In genomic region chr4:107721436-107722090, GRCh38 we compare ENCODE assay signal across 8 cellular contexts. TPM values are rescaled to one million over a fixed set of nuclear protein-coding genes. Genes with fewer than 3 reads are reported as not detected.
DNase-seq lines count a peak whose midpoint lies in the region; ATAC-seq, FAIRE-seq and TF ChIP-seq lines count a peak whose summit lies in the region.

No MANE protein-coding gene starts in this region.

- no peak for TF ChIP-seq POLR2A in GM12891 (IDR thresholded peaks at IDR 0.05; ENCODE audit: low read depth, low read length)

- peak overlapping the region; percentile 88 to 99 (median 98) for H3K4me3 Mint-ChIP-seq in naive B cell

- CTCF ChIA-PET in mammary epithelial cell (lab: Charles Lee; ENCODE audit: low non-redundant PET) = no interaction called here

- H2AFZ ChIP-seq in mammary epithelial cell (ENCODE audit: low read depth, low read length) = peak overlapping the region; percentile 91

- DNase-seq in GM12891 (ENCODE audit: insufficient read length, low spot score) (peak; percentile 17), T-helper 9 cell (peak; percentile 31), mammary epithelial cell (no peak), naive B cell (peak; percentile 55), tibial artery (no peak), GOT3 (lab: John Stamatoyannopoulos, UW) (no peak), GM19238 (ENCODE audit: insufficient read length, low spot score) (no peak)

- H3K9me3 ChIP-seq in mammary epithelial cell (replicated peaks; ENCODE audit: insufficient read depth, low read length) (no peaks in the 10 kb centered on the region), tibial artery (no peaks in the 10 kb centered on the region)

- peak overlapping the region; percentile 89 for H3K4me2 ChIP-seq in mammary epithelial cell (ENCODE audit: insufficient read depth, low read depth, low read length)

- H3K27me3 Mint-ChIP-seq in naive B cell = peaks cover 0 to 5% (median 0%) of the 10 kb centered on the region in 3 donors

- ATAC-seq in naive B cell (ENCODE audit: low read depth in 2 of 2) = peak; percentile 8 to 9
- no peak for ATAC-seq in HG02571 (IDR thresholded peaks at IDR 0.05; ENCODE audit: unreplicated experiment)

- dilution Hi-C loops in mammary epithelial cell (cut with HindIII; ENCODE audit: low sequenced_read_pairs) = no loop called here

- H3K4me1 Mint-ChIP-seq in naive B cell = peaks cover 22 to 39% (median 25%) of the 10 kb centered on the region in 3 donors

- no peaks in the 10 kb centered on the region for H3K36me3 ChIP-seq in mammary epithelial cell (ENCODE audit: insufficient read depth, low read length)
- no peaks in the 10 kb centered on the region for H3K36me3 ChIP-seq in tibial artery

- peaks cover 30% of the 10 kb centered on the region for H3K79me2 ChIP-seq in mammary epithelial cell (ENCODE audit: insufficient read depth, low read length)

- peaks cover 11% of the 10 kb centered on the region for H3K4me1 ChIP-seq in mammary epithelial cell (ENCODE audit: insufficient read depth, low read length)
- H3K4me1 ChIP-seq in tibial artery = peaks cover 0 to 26% (median 9%) of the 10 kb centered on the region in 4 donors

- peak overlapping the region; percentile 51 for H3K9ac ChIP-seq in mammary epithelial cell (ENCODE audit: insufficient read depth, low read length)

- peak overlapping the region; percentile 45 to 98 (median 97) for H3K27ac Mint-ChIP-seq in naive B cell

- WGBS in mammary epithelial cell (ENCODE audit: low coverage, missing lambda C conversion rate) = 81% methylated on average over 7 of the region's 9 CpGs

- no peaks in the 10 kb centered on the region for H3K27me3 ChIP-seq in mammary epithelial cell (ENCODE audit: insufficient read depth, low read length)
- no peaks in the 10 kb centered on the region for H3K27me3 ChIP-seq in tibial artery

- FAIRE-seq in GM12891 (lab: Jason Lieb, UNC) = no peak

- H3K36me3 Mint-ChIP-seq in naive B cell = no peaks in the 10 kb centered on the region

- no peaks in the 10 kb centered on the region for H4K20me1 ChIP-seq in mammary epithelial cell (ENCODE audit: insufficient read depth, low read length)

- in situ Hi-C loops in mammary epithelial cell (cut with MboI; ENCODE audit: low sequenced_read_pairs in 2 of 2) = no loop called here

- no TSS peak for BruUV-seq in mammary epithelial cell (replicated peaks; lab: Mats Ljungman, UMichigan)

- TF ChIP-seq CTCF in mammary epithelial cell (conservative IDR thresholded peaks at IDR 0.05 in 1 of 2, IDR thresholded peaks at IDR 0.05 in 1 of 2; ENCODE audit: extremely low read depth in 1 of 2, insufficient read depth in 1 of 2, low read depth in 1 of 2, low read length in 2 of 2) = no peak
- no peak for TF ChIP-seq CTCF in tibial artery (IDR thresholded peaks at IDR 0.05)

- H3K27ac ChIP-seq in mammary epithelial cell (ENCODE audit: insufficient read depth, low read depth, low read length) (peak overlapping the region; percentile 29), tibial artery (peak overlapping the region in 1 of 2 donors; percentile 95)

- peaks cover 0 to 2% (median 0%) of the 10 kb centered on the region in 7 donors for H3K9me3 Mint-ChIP-seq in naive B cell

- intact Hi-C loops in mammary epithelial cell (cut with micrococcal nuclease) (loop anchor here (10.0 kb wide), 1 partner anchor 477 kb away; no protein-coding TSS in a partner anchor), tibial artery (cut with DNase I; ENCODE audit: low total_unique reads) (loop anchor here (5.0 kb wide), 1 partner anchor 101 kb away; the partner anchor contains the start of gene SGMS2)

- H3K4me3 ChIP-seq in mammary epithelial cell (replicated peaks in 1 of 3; ENCODE audit: insufficient read depth in 1 of 3, low read depth in 2 of 3, low read length in 3 of 3) = peak overlapping the region; percentile 4 to 70 (median 59)
- H3K4me3 ChIP-seq in tibial artery = peak overlapping the region; percentile 87 to 89

TF ChIP-seq in GM12891, 5 proteins besides CTCF, POLR2A, EP300 and RAD21:
- TF ChIP-seq SPI1 (IDR thresholded peaks at IDR 0.05; ENCODE audit: low read depth, low read length) (no peak), PAX5 (IDR thresholded peaks at IDR 0.05; ENCODE audit: insufficient read depth, low read length, severe bottlenecking) (no peak)

RNA-seq across cellular contexts. Expression of gene PAPSS1, which starts 1.5 kb away (rescaled TPM):
- 25.2 TPM for polyA plus RNA-seq in GM12891 (2012; ENCODE audit: low read depth, missing spikeins)
- total RNA-seq in mammary epithelial cell = 10 to 100 TPM; 68.5 to 94.7 TPM
- polyA plus RNA-seq in mammary epithelial cell (113 TPM), naive B cell (ENCODE audit: low read depth in 6 of 6) (10 to 100 TPM; 27.4 to 54.5 (median 33.6) TPM)
- 95.7 TPM for polyA minus RNA-seq in mammary epithelial cell

Comparison
In these comparisons a context has a peak if more than half of its experiments do, and no peak if none do; other contexts are left out.
1. DNase-seq: peak in GM12891 (single experiment), T-helper 9 cell (single experiment) and naive B cell (single experiment); none in mammary epithelial cell (single experiment), tibial artery (0 of 2), GOT3 (single experiment) and GM19238 (single experiment).